23 cellular contexts compared by ENCODE assay signal in the genomic region with DNA sequence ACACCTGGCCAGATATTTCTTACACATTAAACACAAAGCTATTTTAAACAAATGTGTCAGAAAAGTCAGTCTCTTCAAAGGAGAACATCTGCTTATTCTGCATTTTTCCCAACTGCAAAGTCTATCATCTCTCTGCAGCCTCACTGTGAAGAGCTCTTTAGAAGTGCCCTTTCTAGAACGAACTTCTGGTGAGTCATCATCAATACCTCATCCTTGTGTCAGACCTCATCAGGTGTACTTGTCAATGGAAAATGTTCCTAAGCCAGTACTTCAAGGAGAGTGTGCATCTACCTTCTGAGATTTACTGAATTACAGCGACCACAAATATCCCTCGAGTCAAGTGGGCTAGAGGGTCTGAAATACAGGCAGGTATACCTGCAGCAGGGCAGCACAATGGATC.
"Had no signal": no experiment of that assay in that cellular context is flagged by ENCODE, and none has a peak within 500 bp of the region (broad histone marks: within the 10 kb centered on the region; RNA-seq: fewer than 3 reads in every experiment).

No MANE protein-coding gene starts in this region.

- H3K36me3 ChIP-seq: heart left ventricle, neutrophil, right lobe of liver, spleen, tibial artery, upper lobe of right lung, vagina had no signal

- H3K36me3 Mint-ChIP-seq: stimulated activated memory B cell treated with anti-CD40 and anti-IgM and Interleukin-4, amounts not matched to agents 10 μg/mL and 1 μg/mL and 100 μg/mL, for 72 hours had no signal

- H3K4me1 ChIP-seq: heart left ventricle, psoas muscle, right lobe of liver, spleen, tibial artery, upper lobe of right lung had no signal

- H3K9me3 ChIP-seq: neutrophil, psoas muscle, right lobe of liver, upper lobe of right lung, vagina had no signal

- H3K27ac Mint-ChIP-seq: dendritic cell treated with granulocyte-macrophage colony-stimulating factor and Interleukin-4, amounts not matched to agents 40 ng/mL and 50 ng/mL, for 4 days; effector memory CD8-positive, alpha-beta T cell; naive thymus-derived CD8-positive, alpha-beta T cell; stimulated activated memory B cell treated with anti-CD40 and anti-IgM and Interleukin-4, amounts not matched to agents 10 μg/mL and 1 μg/mL and 100 μg/mL, for 72 hours; stimulated activated naive CD8-positive, alpha-beta T cell treated with anti-CD3 and anti-CD28 coated beads, Interleukin-15, Interleukin-2, amounts not matched to agents 100 ng/mL and 50 ng/mL, for 24 hours had no signal

- H3K4me3 Mint-ChIP-seq: dendritic cell treated with granulocyte-macrophage colony-stimulating factor and Interleukin-4, amounts not matched to agents 40 ng/mL and 50 ng/mL, for 4 days; effector memory CD8-positive, alpha-beta T cell; naive thymus-derived CD8-positive, alpha-beta T cell; stimulated activated memory B cell treated with anti-CD40 and anti-IgM and Interleukin-4, amounts not matched to agents 10 μg/mL and 1 μg/mL and 100 μg/mL, for 72 hours; stimulated activated naive CD8-positive, alpha-beta T cell treated with anti-CD3 and anti-CD28 coated beads, Interleukin-15, Interleukin-2, amounts not matched to agents 100 ng/mL and 50 ng/mL, for 24 hours had no signal

- H3K4me1 Mint-ChIP-seq: naive thymus-derived CD8-positive, alpha-beta T cell; stimulated activated memory B cell treated with anti-CD40 and anti-IgM and Interleukin-4, amounts not matched to agents 10 μg/mL and 1 μg/mL and 100 μg/mL, for 72 hours had no signal

- H3K27me3 Mint-ChIP-seq: dendritic cell treated with granulocyte-macrophage colony-stimulating factor and Interleukin-4, amounts not matched to agents 40 ng/mL and 50 ng/mL, for 4 days; effector memory CD8-positive, alpha-beta T cell had no signal

- H3K27ac ChIP-seq: heart left ventricle, neutrophil, psoas muscle, right lobe of liver, spleen, tibial artery, upper lobe of right lung, vagina had no signal

- FAIRE-seq: frontal cortex, islet of Langerhans had no signal

- ATAC-seq: effector memory CD8-positive, alpha-beta T cell; heart left ventricle; left lobe of liver; mucosa of descending colon; naive thymus-derived CD8-positive, alpha-beta T cell; psoas muscle; right lobe of liver; stimulated activated memory B cell treated with anti-CD40 and anti-IgM and Interleukin-4, amounts not matched to agents 10 μg/mL and 1 μg/mL and 100 μg/mL, for 72 hours; upper lobe of right lung had no signal

- DNase-seq: effector memory CD8-positive, alpha-beta T cell; heart left ventricle; hypothalamus; kidney glomerular epithelial cell; mucosa of descending colon; naive thymus-derived CD8-positive, alpha-beta T cell; psoas muscle; retina; right lobe of liver; spleen; stimulated activated CD4-positive, alpha-beta T cell treated with anti-CD3 and anti-CD28 coated beads, Interleukin-15, amount 100 ng/mL, for 24 hours; stimulated activated CD4-positive, alpha-beta T cell treated with anti-CD3 and anti-CD28 coated beads, Interleukin-1b, Interleukin-23, amount 100 ng/mL, for 48 hours; stimulated activated CD4-positive, alpha-beta T cell treated with anti-CD3 and anti-CD28 coated beads, Interleukin-4, amount 100 ng/mL, for 24 hours; tibial artery; upper lobe of right lung had no signal

- H3K27me3 ChIP-seq: heart left ventricle, neutrophil, right lobe of liver, spleen, tibial artery, upper lobe of right lung, vagina had no signal

- H3K4me3 ChIP-seq: heart left ventricle, mucosa of descending colon, psoas muscle, right lobe of liver, spleen, tibial artery, upper lobe of right lung, vagina had no signal
